In the genomic region with DNA sequence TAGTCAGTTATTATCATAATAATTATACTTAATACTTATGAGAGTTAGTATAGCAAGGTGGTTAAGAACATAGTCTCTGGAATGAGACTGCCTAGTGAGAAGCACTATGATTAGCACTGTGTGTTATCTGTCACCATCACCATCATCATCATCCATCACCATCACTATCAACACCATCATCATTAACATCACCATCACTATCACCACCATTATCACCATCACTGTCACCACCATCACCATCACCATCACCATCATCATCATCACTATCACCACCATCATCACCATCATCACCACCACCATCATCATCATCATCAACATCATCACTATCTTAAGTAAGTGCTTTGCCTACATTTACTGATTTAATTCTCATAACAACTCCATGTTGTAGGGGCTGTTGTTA, we compare ENCODE assay signal across 25 cellular contexts.
"Had no signal": no experiment of that assay in that cellular context is flagged by ENCODE, and none has a peak within 500 bp of the region (broad histone marks: within the 10 kb centered on the region; RNA-seq: fewer than 3 reads in every experiment).

No MANE protein-coding gene starts in this region.

- H3K9me3 Mint-ChIP-seq: activated T-helper 17 cell treated with anti-CD3 and anti-CD28 coated beads, Interleukin-2, amount 50 U/mL, for 72 hours had no signal

- H3K4me3 ChIP-seq: breast epithelium, left lung, lower lobe of right lung, neural progenitor cell, right atrium auricular region, transverse colon had no signal

- H3K36me3 Mint-ChIP-seq: natural killer cell had no signal

- H3K4me1 ChIP-seq: breast epithelium, right atrium auricular region had no signal

- H3K27me3 Mint-ChIP-seq: activated T-cell treated with anti-CD3 and anti-CD28 coated beads, Interleukin-2, amount 50 U/mL, for 24 hours; activated T-helper 17 cell treated with anti-CD3 and anti-CD28 coated beads, Interleukin-2, amount 50 U/mL, for 72 hours had no signal

- H3K27ac ChIP-seq: breast epithelium, left lung, lower lobe of right lung, neural progenitor cell, parathyroid adenoma, right atrium auricular region, transverse colon had no signal

- H3K36me3 ChIP-seq: breast epithelium, neural progenitor cell, right atrium auricular region had no signal

- H3K27ac Mint-ChIP-seq: natural killer cell, neural progenitor cell had no signal

- FAIRE-seq: colon, endometrium, frontal cortex, islet of Langerhans had no signal

- H3K4me3 Mint-ChIP-seq: activated T-cell treated with anti-CD3 and anti-CD28 coated beads, Interleukin-2, amount 50 U/mL, for 24 hours; natural killer cell; neural progenitor cell had no signal

- ATAC-seq: activated T-helper 17 cell treated with anti-CD3 and anti-CD28 coated beads, Interleukin-2, amount 50 U/mL, for 72 hours; left lung; lower lobe of right lung; natural killer cell had no signal

- H3K27me3 ChIP-seq: breast epithelium, left lung, neural progenitor cell, right atrium auricular region, transverse colon had no signal

- H3K9me3 ChIP-seq: breast epithelium, left lung, lower lobe of right lung, right atrium auricular region, transverse colon had no signal

- DNase-seq: activated CD4-positive, alpha-beta T cell treated with anti-CD3 and anti-CD28 coated beads, Interleukin-2, amount 50 U/mL, for 48 hours; activated CD8-positive, alpha-beta memory T cell treated with anti-CD3 and anti-CD28 coated beads, Interleukin-2, amount 50 U/mL, for 48 hours; activated gamma-delta T cell treated with Interleukin-2 at 50 U/mL for 16 hours; activated naive CD4-positive, alpha-beta T cell treated with anti-CD3 and anti-CD28 coated beads, Interleukin-2, amount 50 U/mL, for 16 hours; activated T-cell treated with anti-CD3 and anti-CD28 coated beads, Interleukin-2, amount 50 U/mL, for 24 hours; central memory CD4-positive, alpha-beta T cell; effector CD8-positive, alpha-beta T cell; left lung; lower lobe of right lung; mesenchymal stem cell; natural killer cell; occipital lobe; stimulated activated CD4-positive, alpha-beta T cell treated with anti-CD3 and anti-CD28 coated beads, Interleukin-15, amount 100 ng/mL, for 24 hours; stimulated activated CD4-positive, alpha-beta T cell treated with anti-CD3 and anti-CD28 coated beads, Interleukin-2, amount 100 ng/mL, for 24 hours; stimulated activated naive CD4-positive, alpha-beta T cell; transverse colon had no signal
